ENCODE assay signal across 22 cellular contexts in the genomic region with DNA sequence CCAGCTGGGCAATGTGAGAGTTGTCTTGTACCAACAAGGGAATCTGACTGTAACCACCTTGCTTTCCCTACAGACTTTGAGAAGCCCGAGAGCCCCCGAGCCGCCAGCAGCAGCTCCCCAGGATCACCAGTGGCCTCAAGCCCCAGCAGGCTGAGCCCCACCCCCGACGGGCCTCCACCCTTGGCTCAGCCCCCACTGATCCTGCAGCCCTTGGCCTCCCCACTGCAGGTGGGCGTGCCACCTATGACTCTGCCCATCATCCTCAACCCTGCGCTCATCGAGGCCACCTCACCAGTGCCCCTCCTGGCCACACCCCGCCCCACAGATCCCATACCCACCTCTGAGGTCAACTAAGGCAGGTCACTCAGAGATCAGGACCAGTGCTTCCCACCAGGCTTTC.
"Had no signal": no experiment of that assay in that cellular context is flagged by ENCODE, and none has a peak within 500 bp of the region (broad histone marks: within the 10 kb centered on the region; RNA-seq: fewer than 3 reads in every experiment).

No MANE protein-coding gene starts in this region.

- FAIRE-seq: colon had no signal

- H3K27ac ChIP-seq: esophagus squamous epithelium, gastroesophageal sphincter, left ventricle myocardium inferior, lower lobe of right lung, neural progenitor cell, parathyroid adenoma, prostate gland, right lobe of liver had no signal

- H3K4me3 Mint-ChIP-seq: dendritic cell treated with granulocyte-macrophage colony-stimulating factor and Interleukin-4, amounts not matched to agents 40 ng/mL and 50 ng/mL, for 4 days; effector memory CD8-positive, alpha-beta T cell; memory B cell; mesothelial cell of epicardium; natural killer cell treated with Interleukin-12 subunit alpha and Interleukin-12 subunit beta and Interleukin-15 and Interleukin-18, amount 100 ng/mL, for 72 hours; neural progenitor cell had no signal

- H3K9me3 Mint-ChIP-seq: dendritic cell treated with granulocyte-macrophage colony-stimulating factor and Interleukin-4, amounts not matched to agents 40 ng/mL and 50 ng/mL, for 4 days; effector memory CD8-positive, alpha-beta T cell; memory B cell; mesothelial cell of epicardium; natural killer cell treated with Interleukin-12 subunit alpha and Interleukin-12 subunit beta and Interleukin-15 and Interleukin-18, amount 100 ng/mL, for 72 hours; neural progenitor cell had no signal

- H3K4me2 ChIP-seq: neural progenitor cell had no signal

- H3K79me2 ChIP-seq: parathyroid adenoma had no signal

- H3K4me3 ChIP-seq: esophagus squamous epithelium, gastroesophageal sphincter, left ventricle myocardium inferior, lower lobe of right lung, neural progenitor cell, prostate gland, right lobe of liver had no signal

- H3K27ac Mint-ChIP-seq: dendritic cell treated with granulocyte-macrophage colony-stimulating factor and Interleukin-4, amounts not matched to agents 40 ng/mL and 50 ng/mL, for 4 days; effector memory CD8-positive, alpha-beta T cell; memory B cell; mesothelial cell of epicardium; neural progenitor cell had no signal

- H3K9me3 ChIP-seq: esophagus squamous epithelium, gastroesophageal sphincter, left ventricle myocardium inferior, lower lobe of right lung, prostate gland, right lobe of liver had no signal

- H2AFZ ChIP-seq: neural progenitor cell, parathyroid adenoma had no signal

- H3K9ac ChIP-seq: neural progenitor cell, parathyroid adenoma had no signal

- H3K27me3 Mint-ChIP-seq: dendritic cell treated with granulocyte-macrophage colony-stimulating factor and Interleukin-4, amounts not matched to agents 40 ng/mL and 50 ng/mL, for 4 days; effector memory CD8-positive, alpha-beta T cell; memory B cell; natural killer cell treated with Interleukin-12 subunit alpha and Interleukin-12 subunit beta and Interleukin-15 and Interleukin-18, amount 100 ng/mL, for 72 hours had no signal

- ATAC-seq: effector memory CD8-positive, alpha-beta T cell; gastroesophageal sphincter; lower lobe of right lung; natural killer cell treated with Interleukin-12 subunit alpha and Interleukin-12 subunit beta and Interleukin-15 and Interleukin-18, amount 100 ng/mL, for 72 hours had no signal

- H3K4me1 ChIP-seq: left ventricle myocardium inferior, neural progenitor cell, parathyroid adenoma, prostate gland, right lobe of liver had no signal

- H3K4me1 Mint-ChIP-seq: mesothelial cell of epicardium, neural progenitor cell had no signal

- DNase-seq: effector memory CD8-positive, alpha-beta T cell; esophagus squamous epithelium; foreskin fibroblast; glutamatergic neuron; islet precursor cell; left ventricle myocardium inferior; lower lobe of right lung; occipital lobe; right lobe of liver; stimulated activated CD4-positive, alpha-beta T cell treated with anti-CD3 and anti-CD28 coated beads, Interleukin-2, amount 100 ng/mL, for 24 hours; stimulated activated CD4-positive, alpha-beta T cell treated with anti-CD3 and anti-CD28 coated beads, Interleukin-4, amount 100 ng/mL, for 4 hours; stimulated activated naive CD4-positive, alpha-beta T cell treated with Interleukin-2 at 50 U/mL for 16 hours; trophoblast cell had no signal

- H3K36me3 ChIP-seq: neural progenitor cell had no signal

- H3K27me3 ChIP-seq: esophagus squamous epithelium, gastroesophageal sphincter, right lobe of liver had no signal

- H3K36me3 Mint-ChIP-seq: natural killer cell treated with Interleukin-12 subunit alpha and Interleukin-12 subunit beta and Interleukin-15 and Interleukin-18, amount 100 ng/mL, for 72 hours had no signal
